ENCODE assay signal across 1 cellular context in the genomic region with DNA sequence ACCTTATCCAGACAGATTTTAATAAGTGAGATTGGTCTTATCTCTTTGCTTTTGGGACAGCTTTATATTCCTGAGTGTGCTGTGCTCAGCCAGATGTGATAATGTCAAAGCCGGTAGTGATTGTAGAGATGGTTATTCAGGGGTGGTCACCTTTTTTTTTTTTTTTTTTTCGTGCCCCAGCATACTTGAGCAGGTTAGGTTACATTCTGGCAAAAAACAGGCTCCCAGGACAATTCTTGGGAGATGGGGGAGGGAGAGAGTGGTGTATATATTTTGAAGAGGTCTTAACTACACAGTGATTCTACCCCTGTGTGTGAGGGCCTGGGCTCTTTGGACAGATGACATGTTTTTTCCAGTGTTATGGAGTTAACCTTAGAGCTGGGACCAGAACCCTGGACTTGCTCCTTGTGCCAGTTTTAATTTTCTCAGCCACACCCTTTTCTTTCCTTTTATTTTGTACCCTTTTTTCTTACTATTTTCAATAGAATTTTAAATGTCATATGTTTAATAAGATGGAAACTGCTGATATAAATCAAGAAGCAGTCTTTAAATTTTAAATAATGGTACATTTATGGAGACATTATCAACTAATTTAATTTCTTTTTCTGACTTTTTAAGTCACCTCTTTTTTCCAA.
TF ChIP-seq lines count a peak whose summit lies in the region.

No MANE protein-coding gene starts in this region.

TF ChIP-seq in HEK293, 187 proteins besides CTCF, POLR2A, EP300 and RAD21 (continued from another document):
- TF ChIP-seq, protein P1, sequence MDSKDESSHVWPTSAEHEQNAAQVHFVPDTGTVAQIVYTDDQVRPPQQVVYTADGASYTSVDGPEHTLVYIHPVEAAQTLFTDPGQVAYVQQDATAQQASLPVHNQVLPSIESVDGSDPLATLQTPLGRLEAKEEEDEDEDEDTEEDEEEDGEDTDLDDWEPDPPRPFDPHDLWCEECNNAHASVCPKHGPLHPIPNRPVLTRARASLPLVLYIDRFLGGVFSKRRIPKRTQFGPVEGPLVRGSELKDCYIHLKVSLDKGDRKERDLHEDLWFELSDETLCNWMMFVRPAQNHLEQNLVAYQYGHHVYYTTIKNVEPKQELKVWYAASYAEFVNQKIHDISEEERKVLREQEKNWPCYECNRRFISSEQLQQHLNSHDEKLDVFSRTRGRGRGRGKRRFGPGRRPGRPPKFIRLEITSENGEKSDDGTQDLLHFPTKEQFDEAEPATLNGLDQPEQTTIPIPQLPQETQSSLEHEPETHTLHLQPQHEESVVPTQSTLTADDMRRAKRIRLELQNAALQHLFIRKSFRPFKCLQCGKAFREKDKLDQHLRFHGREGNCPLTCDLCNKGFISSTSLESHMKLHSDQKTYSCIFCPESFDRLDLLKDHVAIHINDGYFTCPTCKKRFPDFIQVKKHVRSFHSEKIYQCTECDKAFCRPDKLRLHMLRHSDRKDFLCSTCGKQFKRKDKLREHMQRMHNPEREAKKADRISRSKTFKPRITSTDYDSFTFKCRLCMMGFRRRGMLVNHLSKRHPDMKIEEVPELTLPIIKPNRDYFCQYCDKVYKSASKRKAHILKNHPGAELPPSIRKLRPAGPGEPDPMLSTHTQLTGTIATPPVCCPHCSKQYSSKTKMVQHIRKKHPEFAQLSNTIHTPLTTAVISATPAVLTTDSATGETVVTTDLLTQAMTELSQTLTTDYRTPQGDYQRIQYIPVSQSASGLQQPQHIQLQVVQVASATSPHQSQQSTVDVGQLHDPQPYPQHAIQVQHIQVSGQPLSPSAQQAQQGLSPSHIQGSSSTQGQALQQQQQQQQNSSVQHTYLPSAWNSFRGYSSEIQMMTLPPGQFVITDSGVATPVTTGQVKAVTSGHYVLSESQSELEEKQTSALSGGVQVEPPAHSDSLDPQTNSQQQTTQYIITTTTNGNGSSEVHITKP (tag by site-specific recombination; IDR thresholded peaks at IDR 0.05): peak; percentile 74
- no peak for TF ChIP-seq PRDM1 (tag by site-specific recombination; IDR thresholded peaks at IDR 0.05)
- no peak for TF ChIP-seq BCL11A (tag by site-specific recombination; IDR thresholded peaks at IDR 0.05; ENCODE audit: low read depth)
- TF ChIP-seq ZNF274 (IDR thresholded peaks at IDR 0.05; ENCODE audit: low read length): no peak
- TF ChIP-seq ZNF274 (tag by site-specific recombination; IDR thresholded peaks at IDR 0.05; ENCODE audit: borderline replicate concordance): no peak
- TF ChIP-seq, protein P2, sequence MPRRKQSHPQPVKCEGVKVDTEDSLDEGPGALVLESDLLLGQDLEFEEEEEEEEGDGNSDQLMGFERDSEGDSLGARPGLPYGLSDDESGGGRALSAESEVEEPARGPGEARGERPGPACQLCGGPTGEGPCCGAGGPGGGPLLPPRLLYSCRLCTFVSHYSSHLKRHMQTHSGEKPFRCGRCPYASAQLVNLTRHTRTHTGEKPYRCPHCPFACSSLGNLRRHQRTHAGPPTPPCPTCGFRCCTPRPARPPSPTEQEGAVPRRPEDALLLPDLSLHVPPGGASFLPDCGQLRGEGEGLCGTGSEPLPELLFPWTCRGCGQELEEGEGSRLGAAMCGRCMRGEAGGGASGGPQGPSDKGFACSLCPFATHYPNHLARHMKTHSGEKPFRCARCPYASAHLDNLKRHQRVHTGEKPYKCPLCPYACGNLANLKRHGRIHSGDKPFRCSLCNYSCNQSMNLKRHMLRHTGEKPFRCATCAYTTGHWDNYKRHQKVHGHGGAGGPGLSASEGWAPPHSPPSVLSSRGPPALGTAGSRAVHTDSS (tag by site-specific recombination; IDR thresholded peaks at IDR 0.05): no peak
- TF ChIP-seq, protein P3, sequence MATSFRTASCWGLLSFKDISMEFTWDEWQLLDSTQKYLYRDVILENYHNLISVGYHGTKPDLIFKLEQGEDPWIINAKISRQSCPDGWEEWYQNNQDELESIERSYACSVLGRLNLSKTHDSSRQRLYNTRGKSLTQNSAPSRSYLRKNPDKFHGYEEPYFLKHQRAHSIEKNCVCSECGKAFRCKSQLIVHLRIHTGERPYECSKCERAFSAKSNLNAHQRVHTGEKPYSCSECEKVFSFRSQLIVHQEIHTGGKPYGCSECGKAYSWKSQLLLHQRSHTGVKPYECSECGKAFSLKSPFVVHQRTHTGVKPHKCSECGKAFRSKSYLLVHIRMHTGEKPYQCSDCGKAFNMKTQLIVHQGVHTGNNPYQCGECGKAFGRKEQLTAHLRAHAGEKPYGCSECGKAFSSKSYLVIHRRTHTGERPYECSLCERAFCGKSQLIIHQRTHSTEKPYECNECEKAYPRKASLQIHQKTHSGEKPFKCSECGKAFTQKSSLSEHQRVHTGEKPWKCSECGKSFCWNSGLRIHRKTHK (tag by site-specific recombination; IDR thresholded peaks at IDR 0.05): no peak
- TF ChIP-seq ZEB2 (tag by site-specific recombination; IDR thresholded peaks at IDR 0.05): 0 out of 2 replicates have a peak, but pooled peaks have one; percentile 15
- TF ChIP-seq, protein P4, sequence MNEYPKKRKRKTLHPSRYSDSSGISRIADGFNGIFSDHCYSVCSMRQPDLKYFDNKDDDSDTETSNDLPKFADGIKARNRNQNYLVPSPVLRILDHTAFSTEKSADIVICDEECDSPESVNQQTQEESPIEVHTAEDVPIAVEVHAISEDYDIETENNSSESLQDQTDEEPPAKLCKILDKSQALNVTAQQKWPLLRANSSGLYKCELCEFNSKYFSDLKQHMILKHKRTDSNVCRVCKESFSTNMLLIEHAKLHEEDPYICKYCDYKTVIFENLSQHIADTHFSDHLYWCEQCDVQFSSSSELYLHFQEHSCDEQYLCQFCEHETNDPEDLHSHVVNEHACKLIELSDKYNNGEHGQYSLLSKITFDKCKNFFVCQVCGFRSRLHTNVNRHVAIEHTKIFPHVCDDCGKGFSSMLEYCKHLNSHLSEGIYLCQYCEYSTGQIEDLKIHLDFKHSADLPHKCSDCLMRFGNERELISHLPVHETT (tag by site-specific recombination; IDR thresholded peaks at IDR 0.05): no peak
- no peak for TF ChIP-seq ZNF473 (tag by site-specific recombination; IDR thresholded peaks at IDR 0.05)
- no peak for TF ChIP-seq ZNF169 (tag by site-specific recombination; IDR thresholded peaks at IDR 0.05)
- 0 out of 2 replicates have a peak, but pooled peaks have one; percentile 41 for TF ChIP-seq ZXDB (tag by site-specific recombination; IDR thresholded peaks at IDR 0.05)
- TF ChIP-seq ZNF138 (tag by site-specific recombination; IDR thresholded peaks at IDR 0.05; ENCODE audit: borderline replicate concordance): no peak
- no peak for TF ChIP-seq ZBTB48 (tag by site-specific recombination; IDR thresholded peaks at IDR 0.05)
- TF ChIP-seq ZNF600 (tag by site-specific recombination; IDR thresholded peaks at IDR 0.05): 0 out of 2 replicates have a peak, but pooled peaks have one; percentile 22
- no peak for TF ChIP-seq GLIS2 (tag by site-specific recombination; IDR thresholded peaks at IDR 0.05)
- no peak for TF ChIP-seq ZNF391 (tag by site-specific recombination; IDR thresholded peaks at IDR 0.05; ENCODE audit: borderline replicate concordance, low read depth)
- TF ChIP-seq, protein P5, sequence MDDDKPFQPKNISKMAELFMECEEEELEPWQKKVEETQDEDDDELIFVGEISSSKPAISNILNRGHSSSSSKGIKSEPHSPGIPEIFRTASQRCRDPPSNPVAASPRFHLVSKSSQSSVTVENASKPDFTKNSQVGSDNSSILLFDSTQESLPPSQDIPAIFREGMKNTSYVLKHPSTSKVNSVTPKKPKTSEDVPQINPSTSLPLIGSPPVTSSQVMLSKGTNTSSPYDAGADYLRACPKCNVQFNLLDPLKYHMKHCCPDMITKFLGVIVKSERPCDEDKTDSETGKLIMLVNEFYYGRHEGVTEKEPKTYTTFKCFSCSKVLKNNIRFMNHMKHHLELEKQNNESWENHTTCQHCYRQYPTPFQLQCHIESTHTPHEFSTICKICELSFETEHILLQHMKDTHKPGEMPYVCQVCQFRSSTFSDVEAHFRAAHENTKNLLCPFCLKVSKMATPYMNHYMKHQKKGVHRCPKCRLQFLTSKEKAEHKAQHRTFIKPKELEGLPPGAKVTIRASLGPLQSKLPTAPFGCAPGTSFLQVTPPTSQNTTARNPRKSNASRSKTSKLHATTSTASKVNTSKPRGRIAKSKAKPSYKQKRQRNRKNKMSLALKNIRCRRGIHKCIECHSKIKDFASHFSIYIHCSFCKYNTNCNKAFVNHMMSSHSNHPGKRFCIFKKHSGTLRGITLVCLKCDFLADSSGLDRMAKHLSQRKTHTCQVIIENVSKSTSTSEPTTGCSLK (tag by site-specific recombination; IDR thresholded peaks at IDR 0.05): no peak
- TF ChIP-seq ZNF544 (tag by site-specific recombination; IDR thresholded peaks at IDR 0.05): no peak
- TF ChIP-seq ZNF623 (tag by site-specific recombination; IDR thresholded peaks at IDR 0.05): no peak
- no peak for TF ChIP-seq BCL11B (tag by site-specific recombination; IDR thresholded peaks at IDR 0.05; ENCODE audit: low read depth)
- TF ChIP-seq ZNF664 (tag by site-specific recombination; IDR thresholded peaks at IDR 0.05): no peak
- no peak for TF ChIP-seq FEZF1 (tag by site-specific recombination; IDR thresholded peaks at IDR 0.05)
